Comparison of ENCODE assay signal across 8 cellular contexts in the genomic region with DNA sequence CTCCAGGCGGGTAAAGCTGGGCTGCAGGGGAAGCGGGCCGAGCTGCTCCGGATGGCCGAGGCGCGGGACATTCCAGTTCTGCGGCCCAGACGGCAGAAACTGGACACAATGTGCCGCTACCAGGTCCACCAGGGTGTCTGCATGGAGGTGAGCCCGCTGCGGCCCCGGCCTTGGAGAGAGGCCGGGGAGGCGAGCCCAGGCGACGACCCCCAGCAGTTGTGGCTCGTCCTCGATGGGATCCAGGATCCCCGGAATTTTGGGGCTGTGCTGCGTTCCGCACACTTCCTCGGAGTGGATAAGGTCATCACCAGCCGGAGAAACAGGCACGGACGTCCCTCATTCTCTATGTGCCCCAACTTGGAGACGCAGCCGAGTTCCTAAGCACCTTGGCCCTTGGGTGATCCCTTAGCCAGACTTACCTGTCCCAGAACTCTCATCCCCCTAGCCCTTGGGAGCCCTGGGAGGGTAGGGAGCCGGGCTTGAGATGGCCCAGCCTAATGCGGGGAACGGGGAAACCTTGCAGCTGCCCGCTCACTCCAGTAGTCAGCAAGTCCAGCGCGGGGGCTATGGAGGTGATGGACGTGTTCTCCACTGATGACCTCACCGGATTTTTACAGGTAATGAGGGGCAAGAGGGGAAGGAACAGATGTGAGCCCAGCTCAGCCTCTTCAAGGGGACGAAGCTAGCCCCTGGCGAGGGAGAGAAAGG. TPM values are rescaled to one million over a fixed set of nuclear protein-coding genes. Genes with fewer than 3 reads are reported as not detected.
DNase-seq lines count a peak whose midpoint lies in the region; ATAC-seq and TF ChIP-seq lines count a peak whose summit lies in the region.

No MANE protein-coding gene starts in this region.

- H3K9me3 ChIP-seq in OCI-LY3 (ENCODE audit: insufficient read depth, low read length) (no peaks in the 10 kb centered on the region), right lobe of liver (no peaks in the 10 kb centered on the region)

- WGBS in right lobe of liver (ENCODE audit: insufficient coverage, low coverage, low lambda C conversion rate, missing lambda C conversion rate): 0% methylated on average over 12 of the region's 38 CpGs

- H3K9ac ChIP-seq in OCI-LY3 (ENCODE audit: low read length): peak overlapping the region; percentile 84

- peaks cover 42% of the 10 kb centered on the region for H3K4me1 Mint-ChIP-seq in central memory CD8-positive, alpha-beta T cell

- no peaks in the 10 kb centered on the region for H3K27me3 ChIP-seq in OCI-LY3 (ENCODE audit: low read depth, low read length)
- no peaks in the 10 kb centered on the region for H3K27me3 ChIP-seq in right lobe of liver

- H2AFZ ChIP-seq in OCI-LY3 (ENCODE audit: low read depth, low read length): 0 out of 2 replicates have a peak overlapping the region, but pooled peaks have one; percentile 51

- peaks cover 11% of the 10 kb centered on the region for H3K36me3 Mint-ChIP-seq in central memory CD8-positive, alpha-beta T cell (ENCODE audit: insufficient read depth)

- ATAC-seq in GM21515 (IDR thresholded peaks at IDR 0.05; ENCODE audit: unreplicated experiment): peak; percentile 6
- peak; percentile 13 for ATAC-seq in central memory CD8-positive, alpha-beta T cell (replicated peaks; ENCODE audit: extremely low read depth, poor library complexity, severe bottlenecking)
- peak; percentile 1 to 7 (median 3) for ATAC-seq in right lobe of liver

- peaks cover 51% of the 10 kb centered on the region for H3K79me2 ChIP-seq in OCI-LY3 (ENCODE audit: low read length)

- peak overlapping the region; percentile 84 for H3K27ac Mint-ChIP-seq in central memory CD8-positive, alpha-beta T cell (ENCODE audit: low read depth)

- intact Hi-C loops in right lobe of liver (cut with DNase I): no loop called here

- TF ChIP-seq CTCF in AG09309 (IDR thresholded peaks at IDR 0.05; ENCODE audit: control insufficient read depth, insufficient read depth, low read depth, low read length, missing control alignments) (no peak), OCI-LY3 (IDR thresholded peaks at IDR 0.05; ENCODE audit: low read depth, low read length) (no peak), right lobe of liver (IDR thresholded peaks at IDR 0.05) (no peak)

- H3K4me3 ChIP-seq in AG09309 (ENCODE audit: control insufficient read depth, low read depth, low read length) (peak overlapping the region; percentile 89), OCI-LY3 (ENCODE audit: low read length) (peak overlapping the region; percentile 94), right lobe of liver (peak overlapping the region; percentile 93 to 96 (median 94))

- H3K4me3 Mint-ChIP-seq in central memory CD8-positive, alpha-beta T cell: peak overlapping the region; percentile 88

- DNase-seq in AG09309 (ENCODE audit: low read depth): no peak
- no peak for DNase-seq in central memory CD8-positive, alpha-beta T cell (ENCODE audit: low spot score in 2 of 2)
- DNase-seq in right lobe of liver: peak in 1 of 3 donors; percentile 35
- peak in 4 of 49 donors; percentile 4 to 51 (median 18) for DNase-seq in substantia nigra (lab: John Stamatoyannopoulos, UW)
- no peak for DNase-seq in activated gamma-delta T cell (lab: John Stamatoyannopoulos, UW)
- no peak for DNase-seq in HuH-7.5 (ENCODE audit: low spot score)

- peak overlapping the region; percentile 95 for H3K4me2 ChIP-seq in OCI-LY3 (ENCODE audit: low read length)

- H4K20me1 ChIP-seq in OCI-LY3 (ENCODE audit: insufficient read depth, low read length): peaks cover 7% of the 10 kb centered on the region

- no peak for TF ChIP-seq POLR2A in right lobe of liver (IDR thresholded peaks at IDR 0.05)

- H3K36me3 ChIP-seq in OCI-LY3 (replicated peaks; ENCODE audit: low read depth, low read length) (peaks cover 5% of the 10 kb centered on the region), right lobe of liver (no peaks in the 10 kb centered on the region)

- H3K27ac ChIP-seq in OCI-LY3 (ENCODE audit: low read length) (peak overlapping the region; percentile 46), right lobe of liver (peak overlapping the region; percentile 55 to 80 (median 74)), substantia nigra (ENCODE audit: low read depth, low read length, poor library complexity, severe bottlenecking) (peak overlapping the region; percentile 61)

- no peaks in the 10 kb centered on the region for H3K27me3 Mint-ChIP-seq in central memory CD8-positive, alpha-beta T cell

- H3K4me1 ChIP-seq in OCI-LY3 (ENCODE audit: low read length): peaks cover 7% of the 10 kb centered on the region
- peaks cover 0 to 18% (median 3%) of the 10 kb centered on the region in 4 donors for H3K4me1 ChIP-seq in right lobe of liver

- H3K9me3 Mint-ChIP-seq in central memory CD8-positive, alpha-beta T cell: no peaks in the 10 kb centered on the region

RNA-seq across cellular contexts. Expression of a gene that starts 0.8 kb away (rescaled TPM):
- 1 to 10 TPM; 2.5 to 8.6 (median 6.0) TPM for total RNA-seq in right lobe of liver

RNA-seq across cellular contexts. Expression of a gene that starts 10.5 kb away (rescaled TPM):
- total RNA-seq in right lobe of liver: 10 to 100 TPM in 3 of 6 experiments, 1 to 10 TPM in 3; 5.1 to 13.6 (median 9.3) TPM

RNA-seq across cellular contexts. Expression of a gene that starts 57.5 kb away (rescaled TPM):
- 10 to 100 TPM; 24.3 to 39.6 (median 35.3) TPM for total RNA-seq in right lobe of liver
